In the genomic region with DNA sequence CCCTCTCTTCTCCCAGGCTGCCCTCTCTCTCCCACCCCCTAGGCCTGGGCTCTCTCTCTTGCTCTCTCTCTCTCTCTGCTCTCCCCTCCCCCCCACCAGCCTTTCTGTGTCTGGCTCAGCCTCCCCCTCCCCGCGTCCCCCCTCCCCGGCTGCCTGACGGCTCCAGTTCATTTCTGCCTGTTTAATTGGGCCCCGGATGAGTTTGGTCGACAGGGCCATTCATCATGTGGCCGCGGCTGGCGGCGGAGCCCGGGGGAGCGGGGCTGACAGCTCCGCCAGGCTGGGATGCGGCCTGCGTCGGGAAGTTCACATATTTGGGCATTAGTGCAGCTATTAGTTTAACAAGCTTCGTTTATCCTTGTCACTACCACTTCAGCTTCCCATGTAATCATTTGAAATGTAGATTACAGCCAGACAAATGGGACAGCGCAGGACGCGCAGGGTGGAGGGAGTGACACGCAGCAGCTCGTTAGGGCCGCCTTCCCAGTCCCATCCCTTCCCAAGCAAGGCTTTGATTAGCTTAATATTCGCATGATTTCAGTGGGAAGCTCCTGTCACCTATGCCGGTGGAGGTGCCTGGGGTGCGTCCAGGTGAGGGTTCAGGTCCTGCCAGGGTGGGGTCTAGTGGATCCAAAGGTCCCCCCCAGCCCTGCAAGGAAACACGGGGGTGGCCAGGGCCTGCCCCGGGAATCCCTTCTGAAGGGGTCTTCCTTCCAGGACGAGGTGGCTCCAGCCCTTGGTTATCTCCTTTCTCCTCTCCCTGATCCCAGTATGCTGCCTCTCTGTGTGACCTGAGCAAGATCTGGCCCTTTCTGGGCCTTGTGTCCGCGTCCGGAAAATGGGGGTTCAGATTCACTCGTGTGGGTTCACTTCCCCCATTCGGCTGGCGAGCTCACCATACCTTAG, we compare ENCODE assay signal across 11 cellular contexts.
A peak's percentile ranks its signal among the peaks of the same experiment; 100 is the strongest.
DNase-seq lines count a peak whose midpoint lies in the region; ATAC-seq and TF ChIP-seq lines count a peak whose summit lies in the region.
"Had no signal": no experiment of that assay in that cellular context is flagged by ENCODE, and none has a peak within 500 bp of the region (broad histone marks: within the 10 kb centered on the region; RNA-seq: fewer than 3 reads in every experiment).

No MANE protein-coding gene starts in this region.

- no peak overlapping the region for H3K23ac ChIP-seq in neuronal stem cell (ENCODE audit: low read depth, low read length, poor library complexity)

- H2AK5ac ChIP-seq in neuronal stem cell (ENCODE audit: low read depth, low read length), result peak overlapping the region; percentile 74

- peak overlapping the region; percentile 66 for H2BK12ac ChIP-seq in neuronal stem cell (ENCODE audit: low read length)

- peak in 7 of 8 donors; percentile 22 to 52 (median 35) for ATAC-seq in heart right ventricle
- no peak for ATAC-seq in HG02759 (IDR thresholded peaks at IDR 0.05; ENCODE audit: unreplicated experiment)
- ATAC-seq in GM18858 (IDR thresholded peaks at IDR 0.05; ENCODE audit: unreplicated experiment), result no peak

- no peaks in the 10 kb centered on the region for H3K79me1 ChIP-seq in neuronal stem cell (ENCODE audit: low read depth, low read length)

- H2BK15ac ChIP-seq in neuronal stem cell (ENCODE audit: low read length), result peak overlapping the region; percentile 23

- intact Hi-C loops in heart right ventricle (cut with DNase I), result no loop called here

- H2AFZ ChIP-seq in neuronal stem cell (ENCODE audit: low read length), result peak overlapping the region; percentile 93

- no peak overlapping the region for H4K91ac ChIP-seq in neuronal stem cell (ENCODE audit: low read depth, low read length, poor library complexity)

- H3K36me3 ChIP-seq in heart right ventricle (no peaks in the 10 kb centered on the region), neuronal stem cell (replicated peaks in 1 of 2; ENCODE audit: control insufficient read depth in 2 of 2, insufficient read depth in 2 of 2, low read length in 2 of 2) (no peaks in the 10 kb centered on the region)

- 29 to 34% methylated on average over 35 of the region's 35 CpGs for WGBS in heart right ventricle, 2 donors
- no CpG with 5 or more reads among the region's 35 CpGs for WGBS in neuronal stem cell (ENCODE audit: extremely low coverage in 2 of 2, insufficient read length in 2 of 2, insufficient replicate concordance in 1 of 2), 2 donors

- no peak overlapping the region for H4K8ac ChIP-seq in neuronal stem cell (ENCODE audit: low read depth, low read length)

- H3K4me1 ChIP-seq in heart right ventricle (peaks cover 0 to 15% (median 6%) of the 10 kb centered on the region in 9 donors), neuronal stem cell (ENCODE audit: control insufficient read depth in 2 of 2, insufficient read depth in 1 of 2, low read depth in 1 of 2, low read length in 2 of 2) (peaks cover 19% of the 10 kb centered on the region in 2 donors)

- H3K27me3 ChIP-seq in heart right ventricle, result peaks cover 5 to 68% (median 55%) of the 10 kb centered on the region in 7 donors
- peaks cover 0 to 28% (median 15%) of the 10 kb centered on the region in 3 experiments for H3K27me3 ChIP-seq in neuronal stem cell (ENCODE audit: control insufficient read depth in 3 of 3, insufficient read depth in 3 of 3, low read depth in 1 of 3, low read length in 3 of 3)

- peak overlapping the region; percentile 66 for H3K4me2 ChIP-seq in neuronal stem cell (ENCODE audit: insufficient read depth, low read length, poor library complexity, severe bottlenecking)

- H3K4me3 ChIP-seq in heart right ventricle, result peak overlapping the region in 6 of 10 donors; percentile 27 to 46 (median 36)
- H3K4me3 ChIP-seq in neuronal stem cell (ENCODE audit: low read length in 2 of 2), result peak overlapping the region in 1 of 2 donors; percentile 29
- H3K4me3 ChIP-seq: lung had no signal

- TF ChIP-seq CTCF in heart right ventricle (IDR thresholded peaks at IDR 0.05), result no peak

- no peak overlapping the region for H2BK120ac ChIP-seq in neuronal stem cell (ENCODE audit: low read depth, low read length)

- H3K4ac ChIP-seq in neuronal stem cell (ENCODE audit: low read length), result peak overlapping the region; percentile 46

- no peak overlapping the region for H3K9ac ChIP-seq in neuronal stem cell (ENCODE audit: low read depth, low read length, poor library complexity)

- H3K14ac ChIP-seq in neuronal stem cell (ENCODE audit: low read length), result peak overlapping the region; percentile 10

- H2BK5ac ChIP-seq in neuronal stem cell (ENCODE audit: low read length), result peak overlapping the region; percentile 33

- DNase-seq in COLO668 (lab: John Stamatoyannopoulos, UW; ENCODE audit: unreplicated experiment) (peak; percentile 15), NCI-H69 (lab: John Stamatoyannopoulos, UW) (peak; percentile 85), heart right ventricle (no peak), neuronal stem cell (ENCODE audit: low spot score) (peak; percentile 42), AG08396 (ENCODE audit: low spot score) (no peak)
- no peak for DNase-seq in activated CD8-positive, alpha-beta memory T cell treated with anti-CD3 and anti-CD28 coated beads, Interleukin-2, amount 50 U/mL, for 48 hours
- DNase-seq: activated gamma-delta T cell, NCI-H345 had no signal

- H3K9me3 ChIP-seq in heart right ventricle (no peaks in the 10 kb centered on the region), neuronal stem cell (replicated peaks in 1 of 2; ENCODE audit: control insufficient read depth in 2 of 2, insufficient read depth in 1 of 2, low read depth in 1 of 2, low read length in 2 of 2) (no peaks in the 10 kb centered on the region)

- peak overlapping the region; percentile 86 for H3K18ac ChIP-seq in neuronal stem cell (ENCODE audit: low read length)

- no peak overlapping the region for H3K27ac ChIP-seq in heart right ventricle
- H3K27ac ChIP-seq in neuronal stem cell (replicated peaks; ENCODE audit: low read length), result no peak overlapping the region

Comparison
In these comparisons a context has a peak if more than half of its experiments do, and no peak if none do; other contexts are left out.
1. DNase-seq: peak in COLO668 (single experiment), NCI-H69 (single experiment) and neuronal stem cell (single experiment); none in heart right ventricle (0 of 2), AG08396 (single experiment) and activated CD8-positive, alpha-beta memory T cell treated with anti-CD3 and anti-CD28 coated beads, Interleukin-2, amount 50 U/mL, for 48 hours (single experiment).
2. ATAC-seq: peak in heart right ventricle (7 of 8); none in HG02759 (single experiment) and GM18858 (single experiment).